22 cellular contexts compared by ENCODE assay signal in genomic region chr22:48665286-48666010, GRCh38.
DNase-seq lines count a peak whose midpoint lies in the region; ATAC-seq lines count a peak whose summit lies in the region.
"Had no signal": no experiment of that assay in that cellular context is flagged by ENCODE, and none has a peak within 500 bp of the region (broad histone marks: within the 10 kb centered on the region; RNA-seq: fewer than 3 reads in every experiment).

No MANE protein-coding gene starts in this region.

- H3K36me3 ChIP-seq in SJSA1, result peaks cover 10% of the 10 kb centered on the region
- H3K36me3 ChIP-seq: MG63, SJCRH30 had no signal

- intact Hi-C loops in Right ventricle myocardium superior (cut with DNase I) (no loop called here), cardiac septum (cut with DNase I) (no loop called here)

- ATAC-seq in Right ventricle myocardium superior (ENCODE audit: poor library complexity) (no peak), GM21825 (IDR thresholded peaks at IDR 0.05; ENCODE audit: unreplicated experiment) (no peak), HG02840 (IDR thresholded peaks at IDR 0.05; ENCODE audit: low FRiP score, unreplicated experiment) (no peak)
- ATAC-seq: CD8-positive, alpha-beta T cell; HepG2; K562 had no signal

- H3K9me3 ChIP-seq in SJSA1 (replicated peaks), result peaks cover 12% of the 10 kb centered on the region
- H3K9me3 ChIP-seq: MG63, SJCRH30 had no signal

- DNase-seq in Right ventricle myocardium superior (peak; percentile 9), cardiac septum (ENCODE audit: low spot score) (no peak), GM04503 (ENCODE audit: low read depth) (peak; percentile 71), SJSA1 (ENCODE audit: low read depth in 1 of 2, low spot score in 2 of 2) (peak in 1 of 2 experiments; percentile 61), DMS153 (lab: John Stamatoyannopoulos, UW) (no peak)
- DNase-seq: AML-193; C1 segment of cervical spinal cord; CD8-positive, alpha-beta T cell; MG63; NCI-H1417; NCI-H1694 treated with DMSO at 0.1 percent for 48 hours; NCI-H2081 treated with DMSO at 0.1 percent for 48 hours; NCI-H446 treated with DMSO at 0.1 percent for 48 hours; NCI-H774; NK-92 treated with Interleukin-12 subunit alpha and Interleukin-12 subunit beta, amount 100 ng/mL, for 24 hours; SJCRH30; T-helper 2 cell had no signal

- H3K27ac ChIP-seq in SJSA1, result peak overlapping the region; percentile 79
- H3K27ac ChIP-seq: HL-60, SJCRH30 had no signal

- peaks cover 52% of the 10 kb centered on the region for H3K4me1 ChIP-seq in SJSA1 (replicated peaks)
- H3K4me1 ChIP-seq: SJCRH30 had no signal

- H3K4me3 ChIP-seq in SJSA1, result no peak overlapping the region
- H3K4me3 ChIP-seq: K562, MG63, SJCRH30 had no signal

- H3K27me3 ChIP-seq in SJSA1 (replicated peaks), result no peaks in the 10 kb centered on the region
- H3K27me3 ChIP-seq: MG63, SJCRH30 had no signal

Comparison
In these comparisons a context has a peak if more than half of its experiments do, and no peak if none do; other contexts are left out.
1. DNase-seq: peak in Right ventricle myocardium superior (single experiment) and GM04503 (single experiment); none in cardiac septum (single experiment) and DMS153 (single experiment).